ENCODE assay signal across 24 cellular contexts in genomic region chr6:7471171-7471570, GRCh38.
"Had no signal": no experiment of that assay in that cellular context is flagged by ENCODE, and none has a peak within 500 bp of the region (broad histone marks: within the 10 kb centered on the region; RNA-seq: fewer than 3 reads in every experiment).

No MANE protein-coding gene starts in this region.

- H3K4me1 ChIP-seq: right lobe of liver had no signal

- H3K36me3 ChIP-seq: lower lobe of right lung, right lobe of liver, tibial artery, WERI-Rb-1 had no signal

- H3K36me3 Mint-ChIP-seq: activated naive CD4-positive, alpha-beta T cell treated with anti-CD3 and anti-CD28 coated beads, Interleukin-2, amount 50 U/mL, for 72 hours; brain; naive B cell; stimulated activated effector memory CD8-positive, alpha-beta T cell treated with anti-CD3 and anti-CD28 coated beads, Interleukin-12 subunit alpha, Interleukin-12 subunit beta, amount 100 ng/mL, for 72 hours had no signal

- DNase-seq: activated CD4-positive, alpha-beta T cell treated with anti-CD3 and anti-CD28 coated beads, Interleukin-2, amount 10 ng/mL, durations not matched to agents 7 days and 5 days; activated CD4-positive, CD25-positive, alpha-beta regulatory T cell treated with anti-CD3 and anti-CD28 coated beads, Interleukin-2, amount 50 U/mL, for 72 hours; activated CD8-positive, alpha-beta T cell treated with anti-CD3 and anti-CD28 coated beads, Interleukin-2, amount 10 ng/mL, durations not matched to agents 7 days and 5 days; activated gamma-delta T cell; aorta; caudate nucleus; dermis blood vessel endothelial cell; effector CD8-positive, alpha-beta T cell; foreskin keratinocyte; kidney; lower lobe of right lung; naive B cell; nucleus accumbens; right lobe of liver; stimulated activated CD4-positive, alpha-beta T cell treated with anti-CD3 and anti-CD28 coated beads, Interleukin-2, amount 100 ng/mL, for 24 hours; stimulated activated naive CD8-positive, alpha-beta T cell treated with anti-CD3 and anti-CD28 coated beads, Interleukin-15, amount 100 ng/mL, for 72 hours; tibial artery; WERI-Rb-1 had no signal

- H3K27ac Mint-ChIP-seq: activated CD4-positive, alpha-beta T cell treated with anti-CD3 and anti-CD28 coated beads, Interleukin-2, amount 10 ng/mL, durations not matched to agents 7 days and 5 days; activated CD8-positive, alpha-beta T cell treated with anti-CD3 and anti-CD28 coated beads, Interleukin-2, amount 10 ng/mL, durations not matched to agents 7 days and 5 days; activated T-helper 1 cell treated with anti-CD3 and anti-CD28 coated beads, Interleukin-12 subunit alpha, Interleukin-12 subunit beta, Interleukin-2, Interleukin-4 antibody, amounts not matched to agents 30 ng/mL and 10 ng/mL and 1 ng/mL, durations not matched to agents 14 hours and 24 hours and 36 hours; brain; stimulated activated effector memory CD8-positive, alpha-beta T cell treated with anti-CD3 and anti-CD28 coated beads, Interleukin-12 subunit alpha, Interleukin-12 subunit beta, amount 100 ng/mL, for 72 hours; stimulated activated naive CD8-positive, alpha-beta T cell treated with anti-CD3 and anti-CD28 coated beads, Interleukin-15, amount 100 ng/mL, for 72 hours had no signal

- H3K27ac ChIP-seq: foreskin keratinocyte, lower lobe of right lung, parathyroid adenoma, right lobe of liver, skin epidermis, tibial artery, WERI-Rb-1 had no signal

- H3K4me3 Mint-ChIP-seq: activated CD4-positive, alpha-beta T cell treated with anti-CD3 and anti-CD28 coated beads, Interleukin-2, amount 10 ng/mL, durations not matched to agents 7 days and 5 days; activated CD8-positive, alpha-beta T cell treated with anti-CD3 and anti-CD28 coated beads, Interleukin-2, amount 10 ng/mL, durations not matched to agents 7 days and 5 days; activated T-helper 1 cell treated with anti-CD3 and anti-CD28 coated beads, Interleukin-12 subunit alpha, Interleukin-12 subunit beta, Interleukin-2, Interleukin-4 antibody, amounts not matched to agents 30 ng/mL and 10 ng/mL and 1 ng/mL, durations not matched to agents 14 hours and 24 hours and 36 hours; brain; naive B cell; stimulated activated effector memory CD8-positive, alpha-beta T cell treated with anti-CD3 and anti-CD28 coated beads, Interleukin-12 subunit alpha, Interleukin-12 subunit beta, amount 100 ng/mL, for 72 hours; stimulated activated naive CD8-positive, alpha-beta T cell treated with anti-CD3 and anti-CD28 coated beads, Interleukin-15, amount 100 ng/mL, for 72 hours had no signal

- H3K4me1 Mint-ChIP-seq: stimulated activated naive CD8-positive, alpha-beta T cell treated with anti-CD3 and anti-CD28 coated beads, Interleukin-15, amount 100 ng/mL, for 72 hours had no signal

- ATAC-seq: activated CD8-positive, alpha-beta T cell treated with anti-CD3 and anti-CD28 coated beads, Interleukin-2, amount 10 ng/mL, durations not matched to agents 7 days and 5 days; activated naive CD4-positive, alpha-beta T cell treated with anti-CD3 and anti-CD28 coated beads, Interleukin-2, amount 50 U/mL, for 72 hours; foreskin keratinocyte; right lobe of liver; stimulated activated effector memory CD8-positive, alpha-beta T cell treated with anti-CD3 and anti-CD28 coated beads, Interleukin-12 subunit alpha, Interleukin-12 subunit beta, amount 100 ng/mL, for 72 hours; stimulated activated naive CD8-positive, alpha-beta T cell treated with anti-CD3 and anti-CD28 coated beads, Interleukin-15, amount 100 ng/mL, for 72 hours had no signal

- H3K27me3 ChIP-seq: foreskin keratinocyte, right lobe of liver, tibial artery had no signal

- H3K9me3 Mint-ChIP-seq: activated CD4-positive, alpha-beta T cell treated with anti-CD3 and anti-CD28 coated beads, Interleukin-2, amount 10 ng/mL, durations not matched to agents 7 days and 5 days; activated naive CD4-positive, alpha-beta T cell treated with anti-CD3 and anti-CD28 coated beads, Interleukin-2, amount 50 U/mL, for 72 hours; activated T-helper 1 cell treated with anti-CD3 and anti-CD28 coated beads, Interleukin-12 subunit alpha, Interleukin-12 subunit beta, Interleukin-2, Interleukin-4 antibody, amounts not matched to agents 30 ng/mL and 10 ng/mL and 1 ng/mL, durations not matched to agents 14 hours and 24 hours and 36 hours; brain; stimulated activated effector memory CD8-positive, alpha-beta T cell treated with anti-CD3 and anti-CD28 coated beads, Interleukin-12 subunit alpha, Interleukin-12 subunit beta, amount 100 ng/mL, for 72 hours; stimulated activated naive CD8-positive, alpha-beta T cell treated with anti-CD3 and anti-CD28 coated beads, Interleukin-15, amount 100 ng/mL, for 72 hours had no signal

- H3K4me3 ChIP-seq: lower lobe of right lung, right lobe of liver, skin epidermis, tibial artery had no signal

- H3K9me3 ChIP-seq: lower lobe of right lung, right lobe of liver, tibial artery had no signal
